Comparison of ENCODE assay signal across 17 cellular contexts in the genomic region with DNA sequence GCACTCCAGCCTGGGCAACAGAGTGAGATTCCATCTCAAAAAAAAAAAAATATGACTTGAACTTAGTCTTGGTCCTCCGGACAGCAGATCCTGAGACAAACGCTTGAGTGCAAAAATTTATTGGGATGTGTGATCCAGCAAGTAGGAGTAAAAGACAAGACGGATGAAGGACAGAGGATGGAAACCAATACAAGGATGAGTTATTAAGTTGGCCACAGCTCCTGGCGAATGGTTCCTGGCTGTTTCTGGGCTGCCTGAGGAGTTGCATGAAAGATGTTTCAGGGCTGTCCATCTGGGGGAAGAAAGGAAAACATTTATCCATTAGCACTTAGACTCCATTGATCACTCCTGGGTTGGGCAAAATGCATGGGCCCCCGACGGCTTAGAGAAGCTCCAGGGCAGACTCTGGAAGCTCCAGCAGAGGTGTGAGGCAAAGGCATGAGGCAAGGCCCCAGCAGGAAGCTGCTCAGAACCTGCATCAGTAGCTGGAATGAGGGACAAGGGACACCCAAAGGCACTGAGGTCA.
"Had no signal": no experiment of that assay in that cellular context is flagged by ENCODE, and none has a peak within 500 bp of the region (broad histone marks: within the 10 kb centered on the region; RNA-seq: fewer than 3 reads in every experiment).

No MANE protein-coding gene starts in this region.

- H3K27me3 Mint-ChIP-seq: activated naive CD8-positive, alpha-beta T cell treated with anti-CD3 and anti-CD28 coated beads for 36 hours; naive thymus-derived CD4-positive, alpha-beta T cell; stimulated activated naive CD8-positive, alpha-beta T cell treated with anti-CD3 and anti-CD28 coated beads, Interleukin-15, Interleukin-2, amounts not matched to agents 100 ng/mL and 50 ng/mL, for 24 hours had no signal

- H3K9me3 Mint-ChIP-seq: activated naive CD8-positive, alpha-beta T cell treated with anti-CD3 and anti-CD28 coated beads for 36 hours; stimulated activated naive CD8-positive, alpha-beta T cell treated with anti-CD3 and anti-CD28 coated beads, Interleukin-15, Interleukin-2, amounts not matched to agents 100 ng/mL and 50 ng/mL, for 24 hours; T-helper 2 cell treated with Interferon-gamma antibody and Interleukin-4, amounts not matched to agents 5 μg/mL and 100 μg/mL, for 36 hours had no signal

- H3K27ac ChIP-seq: breast epithelium, hepatocyte, prostate gland had no signal

- DNase-seq: activated CD4-positive, alpha-beta T cell treated with anti-CD3 and anti-CD28 coated beads, Interleukin-2, amount 50 U/mL, for 4 hours; activated CD4-positive, CD25-positive, alpha-beta regulatory T cell treated with anti-CD3 and anti-CD28 coated beads, Interleukin-2, amount 50 U/mL, for 72 hours; activated gamma-delta T cell treated with Interleukin-2 at 50 U/mL for 16 hours; activated naive CD8-positive, alpha-beta T cell treated with anti-CD3 and anti-CD28 coated beads for 36 hours; activated T-cell treated with anti-CD3 and anti-CD28 coated beads, Interleukin-2, amount 50 U/mL, for 48 hours; foreskin melanocyte; naive thymus-derived CD4-positive, alpha-beta T cell; stimulated activated CD4-positive, alpha-beta T cell treated with anti-CD3 and anti-CD28 coated beads, Interleukin-4, amount 100 ng/mL, for 1 hour; SW 1271 had no signal

- H3K36me3 Mint-ChIP-seq: activated naive CD8-positive, alpha-beta T cell treated with anti-CD3 and anti-CD28 coated beads for 36 hours had no signal

- ATAC-seq: naive thymus-derived CD4-positive, alpha-beta T cell had no signal

- H3K27ac Mint-ChIP-seq: stimulated activated naive CD8-positive, alpha-beta T cell treated with anti-CD3 and anti-CD28 coated beads, Interleukin-15, Interleukin-2, amounts not matched to agents 100 ng/mL and 50 ng/mL, for 24 hours had no signal

- H3K27me3 ChIP-seq: breast epithelium, hepatocyte, SJSA1, tibial nerve had no signal

- H3K4me1 ChIP-seq: breast epithelium, prostate gland had no signal

- H3K4me3 Mint-ChIP-seq: activated naive CD8-positive, alpha-beta T cell treated with anti-CD3 and anti-CD28 coated beads for 36 hours; naive thymus-derived CD4-positive, alpha-beta T cell; stimulated activated naive CD8-positive, alpha-beta T cell treated with anti-CD3 and anti-CD28 coated beads, Interleukin-15, Interleukin-2, amounts not matched to agents 100 ng/mL and 50 ng/mL, for 24 hours; T-helper 2 cell treated with Interferon-gamma antibody and Interleukin-4, amounts not matched to agents 5 μg/mL and 100 μg/mL, for 36 hours had no signal

- H3K4me3 ChIP-seq: breast epithelium, hepatocyte, lung, prostate gland, SJSA1, tibial nerve had no signal

- H3K9me3 ChIP-seq: breast epithelium, prostate gland, SJSA1, tibial nerve had no signal

- H3K36me3 ChIP-seq: breast epithelium, prostate gland, SJSA1, tibial nerve had no signal
